8 cellular contexts compared by ENCODE assay signal in genomic region chr17:73166731-73167581, GRCh38. TPM values are rescaled to one million over a fixed set of nuclear protein-coding genes. Genes with fewer than 3 reads are reported as not detected.
DNase-seq lines count a peak whose midpoint lies in the region; ATAC-seq and TF ChIP-seq lines count a peak whose summit lies in the region.

No MANE protein-coding gene starts in this region.

- H3K79me2 ChIP-seq in OCI-LY3 (ENCODE audit: low read length) = peaks cover 22% of the 10 kb centered on the region

- no peak overlapping the region for H3K27ac ChIP-seq in BLaER1
- H3K27ac ChIP-seq in OCI-LY3 (ENCODE audit: low read length) = peak overlapping the region; percentile 18; the same call in 1 of the 2 replicates
- H3K27ac ChIP-seq in upper lobe of right lung = no peak overlapping the region

- H3K9ac ChIP-seq in BLaER1 (no peak overlapping the region), OCI-LY3 (ENCODE audit: low read length) (peak overlapping the region; percentile 48; the same call in 1 of the 2 replicates)

- ATAC-seq in GM19395 (IDR thresholded peaks at IDR 0.05; ENCODE audit: unreplicated experiment) (peak; percentile 47), upper lobe of right lung (no peak), HG03045 (IDR thresholded peaks at IDR 0.05; ENCODE audit: unreplicated experiment) (no peak)

- H3K27me3 ChIP-seq in BLaER1 = peaks cover 62% of the 10 kb centered on the region
- H3K27me3 ChIP-seq in OCI-LY3 (ENCODE audit: low read depth, low read length) = peaks cover 12% of the 10 kb centered on the region
- peaks cover 45% of the 10 kb centered on the region for H3K27me3 ChIP-seq in upper lobe of right lung

- intact Hi-C loops in upper lobe of right lung (cut with DNase I) = no loop called here

- no peak overlapping the region for H2AFZ ChIP-seq in OCI-LY3 (ENCODE audit: low read depth, low read length)

- DNase-seq in fibroblast of villous mesenchyme (ENCODE audit: low read depth) = peak; percentile 30
- no peak for DNase-seq in upper lobe of right lung
- DNase-seq in germinal center (ENCODE audit: low spot score) = no peak
- DNase-seq in cerebellar nuclear complex (lab: John Stamatoyannopoulos, UW) = no peak

- H3K9me3 ChIP-seq in BLaER1 = no peaks in the 10 kb centered on the region; the same call in 1 of the 2 replicates
- no peaks in the 10 kb centered on the region for H3K9me3 ChIP-seq in OCI-LY3 (ENCODE audit: insufficient read depth, low read length)
- H3K9me3 ChIP-seq in upper lobe of right lung = no peaks in the 10 kb centered on the region

- H3K36me3 ChIP-seq in BLaER1 (no peaks in the 10 kb centered on the region), OCI-LY3 (replicated peaks; ENCODE audit: low read depth, low read length) (peaks cover 8% of the 10 kb centered on the region), upper lobe of right lung (no peaks in the 10 kb centered on the region)

- peak overlapping the region; percentile 54; the same call in 1 of the 2 replicates for H3K4me3 ChIP-seq in BLaER1
- peak overlapping the region; percentile 81 for H3K4me3 ChIP-seq in OCI-LY3 (ENCODE audit: low read length)
- no peak overlapping the region for H3K4me3 ChIP-seq in fibroblast of villous mesenchyme (ENCODE audit: low read depth, low read length)
- peak overlapping the region; percentile 36 for H3K4me3 ChIP-seq in upper lobe of right lung

- H3K4me1 ChIP-seq in BLaER1 = peaks cover 52% of the 10 kb centered on the region
- H3K4me1 ChIP-seq in OCI-LY3 (ENCODE audit: low read length) = peaks cover 33% of the 10 kb centered on the region
- H3K4me1 ChIP-seq in upper lobe of right lung = peaks cover 14% of the 10 kb centered on the region

- H3K4me2 ChIP-seq in BLaER1 (peak overlapping the region; percentile 69), OCI-LY3 (ENCODE audit: low read length) (peak overlapping the region; percentile 87)

- H4K20me1 ChIP-seq in BLaER1 = peaks cover 37% of the 10 kb centered on the region
- no peaks in the 10 kb centered on the region for H4K20me1 ChIP-seq in OCI-LY3 (ENCODE audit: insufficient read depth, low read length)

- TF ChIP-seq CTCF in OCI-LY3 (IDR thresholded peaks at IDR 0.05; ENCODE audit: low read depth, low read length) (no peak), fibroblast of villous mesenchyme (IDR thresholded peaks at IDR 0.05; ENCODE audit: insufficient read depth, low read depth, low read length) (no peak), upper lobe of right lung (IDR thresholded peaks at IDR 0.05) (no peak)

RNA-seq across cellular contexts. Expression of gene SSTR2, which starts 2.1 kb away (rescaled TPM):
- total RNA-seq in fibroblast of villous mesenchyme (not detected in 2 replicates), upper lobe of right lung (0.38 TPM)

RNA-seq across cellular contexts. Expression of gene COG1, which starts 25.9 kb away (rescaled TPM):
- 25.9 and 26.7 TPM in 2 replicates for total RNA-seq in fibroblast of villous mesenchyme
- 37.0 TPM for total RNA-seq in upper lobe of right lung
